Comparison of ENCODE assay signal across 8 cellular contexts in genomic region chr3:14451844-14452533, GRCh38. TPM values are rescaled to one million over a fixed set of nuclear protein-coding genes. Genes with fewer than 3 reads are reported as not detected.
DNase-seq lines count a peak whose midpoint lies in the region; ATAC-seq and TF ChIP-seq lines count a peak whose summit lies in the region.
"Had no signal": no experiment of that assay in that cellular context is flagged by ENCODE, and none has a peak within 500 bp of the region (broad histone marks: within the 10 kb centered on the region; RNA-seq: fewer than 3 reads in every experiment).

No MANE protein-coding gene starts in this region.

- no peak for TF ChIP-seq EP300 in suprapubic skin (IDR thresholded peaks at IDR 0.05)

- H3K9me3 Mint-ChIP-seq in brain, result no peaks in the 10 kb centered on the region

- peaks cover 37% of the 10 kb centered on the region for H3K36me3 Mint-ChIP-seq in brain

- no peak for TF ChIP-seq POLR2A in suprapubic skin (IDR thresholded peaks at IDR 0.05)

- H3K4me1 Mint-ChIP-seq in brain, result peaks cover 47% of the 10 kb centered on the region

- H3K27me3 Mint-ChIP-seq in brain, result peaks cover 4% of the 10 kb centered on the region

- H3K27me3 ChIP-seq in suprapubic skin, result no peaks in the 10 kb centered on the region

- TF ChIP-seq CTCF in brain (conservative IDR thresholded peaks at IDR 0.05) (no peak), suprapubic skin (IDR thresholded peaks at IDR 0.05) (no peak)

- no peak overlapping the region for H3K4me3 ChIP-seq in suprapubic skin

- no peak for ATAC-seq in HG02885 (IDR thresholded peaks at IDR 0.05; ENCODE audit: poor library complexity, unreplicated experiment)

- H3K27ac Mint-ChIP-seq in brain, result peak overlapping the region; percentile 45 to 96 (median 88)

- peak overlapping the region; percentile 85 for H3K27ac ChIP-seq in suprapubic skin

- H3K4me3 Mint-ChIP-seq in brain, result no peak overlapping the region

- peaks cover 26% of the 10 kb centered on the region for H3K36me3 ChIP-seq in suprapubic skin

- WGBS in suprapubic skin, result 27% methylated on average over 11 of the region's 13 CpGs

- peaks cover 32% of the 10 kb centered on the region for H3K4me1 ChIP-seq in suprapubic skin

- peak; percentile 95 for DNase-seq in HT1080 (ENCODE audit: low read depth)
- DNase-seq in kidney tubule cell (ENCODE audit: low spot score), result peak; percentile 89
- peak; percentile 88 to 93 for DNase-seq in suprapubic skin (ENCODE audit: low spot score in 2 of 2)
- DNase-seq in activated naive CD4-positive, alpha-beta T cell treated with anti-CD3 and anti-CD28 coated beads, Interleukin-2, amount 50 U/mL, for 16 hours, result no peak
- no peak for DNase-seq in RPMI8226
- DNase-seq: activated CD4-positive, alpha-beta T cell treated with anti-CD3 and anti-CD28 coated beads for 48 hours had no signal

- no peaks in the 10 kb centered on the region for H3K9me3 ChIP-seq in suprapubic skin

RNA-seq across cellular contexts. Expression of gene SLC6A6, which starts 49.6 kb away (rescaled TPM):
- total RNA-seq in HT1080 (2014; rRNA removed; shearing (Covaris generic)), result 36.3 and 40.1 TPM in 2 replicates
- 23.8 and 30.5 TPM in 2 replicates for polyA plus RNA-seq in HT1080 (2015; cell fraction: cytosol; rRNA removed)
- polyA plus RNA-seq in HT1080 (2015; cell fraction: nucleus; rRNA removed), result 99.9 and 112 TPM in 2 replicates
- 5.2 TPM for polyA plus RNA-seq in brain (ENCODE audit: insufficient read depth, low read depth, low replicate concordance)
- 100 to 1,000 TPM in 2 of 4 donors, 10 to 100 TPM in 2; 85.4 to 149 (median 102) TPM for total RNA-seq in suprapubic skin

Comparison
In these comparisons a context has a peak if more than half of its experiments do, and no peak if none do; other contexts are left out.
1. DNase-seq: peak in HT1080 (single experiment), kidney tubule cell (single experiment) and suprapubic skin (2 of 2); none in activated naive CD4-positive, alpha-beta T cell treated with anti-CD3 and anti-CD28 coated beads, Interleukin-2, amount 50 U/mL, for 16 hours (single experiment) and RPMI8226 (single experiment).